ENCODE assay signal across 2 cellular contexts in genomic region chr2:9753665-9754531, GRCh38.
TF ChIP-seq lines count a peak whose summit lies in the region.

No MANE protein-coding gene starts in this region.

TF ChIP-seq in SK-N-SH, 30 proteins besides CTCF, POLR2A, EP300 and RAD21 (continued from another document):
- TF ChIP-seq PBX3 (IDR thresholded peaks at IDR 0.05) (no peak), GABPA (IDR thresholded peaks at IDR 0.05; ENCODE audit: low read depth) (no peak), JUND (IDR thresholded peaks at IDR 0.05) (no peak), FOXM1 (IDR thresholded peaks at IDR 0.05; ENCODE audit: low read depth) (no peak), RCOR1 (IDR thresholded peaks at IDR 0.05; ENCODE audit: low read length) (no peak), TCF12 (IDR thresholded peaks at IDR 0.05) (no peak), SMC3 (IDR thresholded peaks at IDR 0.05; ENCODE audit: low read depth, low read length) (no peak), REST (IDR thresholded peaks at IDR 0.05; ENCODE audit: low read depth, low read length) (no peak), NFIC (IDR thresholded peaks at IDR 0.05; ENCODE audit: borderline replicate concordance) (no peak), USF1 (IDR thresholded peaks at IDR 0.05; ENCODE audit: borderline replicate concordance, low read depth) (no peak), TAF1 (IDR thresholded peaks at IDR 0.05; ENCODE audit: borderline replicate concordance, low read depth, low read length) (no peak)
TF ChIP-seq in SK-N-SH: peak in this region for 0.

TF ChIP-seq in SK-N-SH treated with all-trans-retinoic acid at 6 μM for 48 hours, 23 proteins besides CTCF, POLR2A, EP300 and RAD21 (continued from another document):
- TF ChIP-seq CSRNP3 (CRISPR knock-in tag; IDR thresholded peaks at IDR 0.05), result no peak
- TF ChIP-seq ZFP3 (CRISPR knock-in tag; IDR thresholded peaks at IDR 0.05), result no peak
- no peak for TF ChIP-seq ZNF8 (CRISPR knock-in tag; IDR thresholded peaks at IDR 0.05)
- no peak for TF ChIP-seq POU6F1 (CRISPR knock-in tag; IDR thresholded peaks at IDR 0.05; ENCODE audit: borderline replicate concordance, low read depth)
- no peak for TF ChIP-seq PPARA (CRISPR knock-in tag; IDR thresholded peaks at IDR 0.05; ENCODE audit: borderline replicate concordance)
- TF ChIP-seq ARNTL (CRISPR knock-in tag; IDR thresholded peaks at IDR 0.05; ENCODE audit: borderline replicate concordance, low read depth), result no peak
- no peak for TF ChIP-seq CREB5 (CRISPR knock-in tag; IDR thresholded peaks at IDR 0.05; ENCODE audit: low read depth)
- no peak for TF ChIP-seq ZFP30 (CRISPR knock-in tag; IDR thresholded peaks at IDR 0.05)
- TF ChIP-seq ZNF70 (CRISPR knock-in tag; IDR thresholded peaks at IDR 0.05), result no peak
